26 cellular contexts compared by ENCODE assay signal in the genomic region with DNA sequence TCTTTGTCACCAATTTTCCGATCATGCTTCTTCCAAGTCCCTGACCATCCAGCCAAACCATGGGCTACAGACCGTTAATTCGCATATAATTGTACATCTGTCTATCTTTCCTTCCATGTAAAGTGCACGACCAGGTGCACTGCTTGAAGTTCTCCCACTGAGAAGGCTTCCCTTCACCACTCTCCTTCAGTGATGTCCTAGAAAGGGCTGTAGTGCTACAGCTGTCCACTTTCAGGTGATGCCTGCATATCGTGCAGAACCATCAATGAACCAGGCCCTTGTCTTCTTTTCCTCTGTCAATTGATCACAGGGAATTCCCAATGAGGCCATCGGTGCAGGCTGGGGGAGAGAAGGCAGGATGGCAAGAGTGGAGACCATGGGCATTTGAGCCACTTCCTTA.
DNase-seq lines count a peak whose midpoint lies in the region; TF ChIP-seq lines count a peak whose summit lies in the region.
"Had no signal": no experiment of that assay in that cellular context is flagged by ENCODE, and none has a peak within 500 bp of the region (broad histone marks: within the 10 kb centered on the region; RNA-seq: fewer than 3 reads in every experiment).

No MANE protein-coding gene starts in this region.

- DNase-seq in esophagus muscularis mucosa (ENCODE audit: extremely low spot score) (peak; percentile 60), 8988T (no peak)
- DNase-seq: ACHN; AML-193; BE2C; C1 segment of cervical spinal cord; Caco-2; Calu3; CD4-positive, alpha-beta memory T cell; CD4-positive, alpha-beta T cell; CD4-positive, CD25-positive, alpha-beta regulatory T cell; CD8-positive, alpha-beta memory T cell; CD8-positive, alpha-beta T cell; COR-L47; DMS 273 treated with DMSO at 0.1 percent for 48 hours; DMS153; DMS53; DMS79; DMS79 treated with DMSO at 0.1 percent for 48 hours; DND-41; EL had no signal

- no peak for TF ChIP-seq POLR2A in esophagus muscularis mucosa (IDR thresholded peaks at IDR 0.05; ENCODE audit: low read depth)

- TF ChIP-seq CTCF in esophagus muscularis mucosa (IDR thresholded peaks at IDR 0.05): no peak

- peaks cover 0 to 3% (median 0%) of the 10 kb centered on the region in 4 donors for H3K27me3 ChIP-seq in esophagus muscularis mucosa
- H3K27me3 ChIP-seq: BE2C; BLaER1; BLaER1 treated with 17β-estradiol and CSF1 and Interleukin-3, amounts not matched to agents 10 nM and 100 nM had no signal

- 78% methylated on average over 6 of the region's 6 CpGs for WGBS in esophagus muscularis mucosa

- H3K4me3 ChIP-seq in esophagus muscularis mucosa: no peak overlapping the region
- H3K4me3 ChIP-seq: A549; BLaER1; BLaER1 treated with 17β-estradiol and CSF1 and Interleukin-3, amounts not matched to agents 10 nM and 100 nM had no signal

- no peak overlapping the region for H3K27ac ChIP-seq in esophagus muscularis mucosa (replicated peaks in 1 of 4)
- H3K27ac ChIP-seq: 22Rv1; A549; BLaER1; BLaER1 treated with 17β-estradiol and CSF1 and Interleukin-3, amounts not matched to agents 10 nM and 100 nM; C4-2B had no signal

- no peaks in the 10 kb centered on the region for H3K36me3 ChIP-seq in esophagus muscularis mucosa
- H3K36me3 ChIP-seq: BE2C; BLaER1; BLaER1 treated with 17β-estradiol and CSF1 and Interleukin-3, amounts not matched to agents 10 nM and 100 nM had no signal

- TF ChIP-seq EP300 in esophagus muscularis mucosa (IDR thresholded peaks at IDR 0.05): no peak

- intact Hi-C loops in esophagus muscularis mucosa (cut with DNase I): no loop called here

- no peaks in the 10 kb centered on the region for H3K9me3 ChIP-seq in esophagus muscularis mucosa
- H3K9me3 ChIP-seq: A549, BE2C had no signal

- H3K4me1 ChIP-seq in esophagus muscularis mucosa: no peaks in the 10 kb centered on the region
- H3K4me1 ChIP-seq: A549; BE2C; BLaER1; BLaER1 treated with 17β-estradiol and CSF1 and Interleukin-3, amounts not matched to agents 10 nM and 100 nM; Caco-2 had no signal
